In genomic region chr5:169886033-169886432, GRCh38 we compare ENCODE assay signal across 21 cellular contexts.
A peak's percentile ranks its signal among the peaks of the same experiment; 100 is the strongest.
DNase-seq lines count a peak whose midpoint lies in the region; ATAC-seq and TF ChIP-seq lines count a peak whose summit lies in the region.
"Had no signal": no experiment of that assay in that cellular context is flagged by ENCODE, and none has a peak within 500 bp of the region (broad histone marks: within the 10 kb centered on the region; RNA-seq: fewer than 3 reads in every experiment).

No MANE protein-coding gene starts in this region.

- peak; percentile 19 for DNase-seq in NB4 (ENCODE audit: low read depth)
- no peak for DNase-seq in activated naive CD4-positive, alpha-beta T cell treated with anti-CD3 and anti-CD28 coated beads, Interleukin-2, amount 50 U/mL, for 16 hours
- DNase-seq: DMS53; GDM1; IMR-90; NCI-H1092; NCI-H1436 treated with DMSO at 0.1 percent for 48 hours; NCI-H1930; NCI-H510A; NCI-H748 treated with DMSO at 0.1 percent for 48 hours; NK-92 treated with Interleukin-12 subunit alpha and Interleukin-12 subunit beta, amount 100 ng/mL, for 24 hours; SHP77 treated with DMSO at 0.1 percent for 48 hours; SW 1271; T-helper 17 cell had no signal

- TF ChIP-seq POLR2A in NB4 (IDR thresholded peaks at IDR 0.05; ENCODE audit: extremely low read depth, insufficient read length) = no peak

- TF ChIP-seq CTCF in NB4 (IDR thresholded peaks at IDR 0.05; ENCODE audit: low read depth, low read length) = no peak

- ATAC-seq in GM18519 (IDR thresholded peaks at IDR 0.05; ENCODE audit: low FRiP score, unreplicated experiment) = peak; percentile 55
- peak; percentile 59 for ATAC-seq in GM21529 (IDR thresholded peaks at IDR 0.05; ENCODE audit: unreplicated experiment)
- ATAC-seq in HG02885 (IDR thresholded peaks at IDR 0.05; ENCODE audit: poor library complexity, unreplicated experiment) = peak; percentile 66
- no peak for ATAC-seq in HG02938 (IDR thresholded peaks at IDR 0.05; ENCODE audit: unreplicated experiment)
- no peak for ATAC-seq in HG03442 (IDR thresholded peaks at IDR 0.05; ENCODE audit: unreplicated experiment)
- ATAC-seq: A549, T-helper 17 cell had no signal

- H3K4me3 ChIP-seq in NB4 (ENCODE audit: low read depth, low read length) = no peak overlapping the region
- H3K4me3 ChIP-seq: A549, SK-N-MC had no signal

Comparison
In these comparisons a context has a peak if more than half of its experiments do, and no peak if none do; other contexts are left out.
1. ATAC-seq: peak in GM18519 (single experiment), GM21529 (single experiment) and HG02885 (single experiment); none in HG02938 (single experiment) and HG03442 (single experiment).